In genomic region chr4:84622959-84623358, GRCh38 we compare ENCODE assay signal across 2 cellular contexts.
TF ChIP-seq lines count a peak whose summit lies in the region.

No MANE protein-coding gene starts in this region.

TF ChIP-seq in IMR-90, 13 proteins besides CTCF, POLR2A, EP300 and RAD21:
- no peak for TF ChIP-seq SMC3 (IDR thresholded peaks at IDR 0.05; ENCODE audit: low read depth, low read length)
TF ChIP-seq in IMR-90: peak in this region for 0.

TF ChIP-seq in H1, 55 proteins besides CTCF, POLR2A, EP300 and RAD21:
- TF ChIP-seq CHD7 (IDR thresholded peaks at IDR 0.05; ENCODE audit: insufficient replicate concordance, low read length) = no peak
- no peak for TF ChIP-seq TAF1 (IDR thresholded peaks at IDR 0.05; ENCODE audit: low read depth, low read length)
- TF ChIP-seq BRCA1 (IDR thresholded peaks at IDR 0.05; ENCODE audit: low read depth, low read length) = no peak
- TF ChIP-seq ATF3 (IDR thresholded peaks at IDR 0.05; ENCODE audit: insufficient read depth, low read depth, low read length) = no peak
- no peak for TF ChIP-seq RFX5 (IDR thresholded peaks at IDR 0.05; ENCODE audit: borderline replicate concordance, low read depth, low read length)
- no peak for TF ChIP-seq EZH2 (IDR thresholded peaks at IDR 0.05; ENCODE audit: low read depth, low read length, severe bottlenecking)
- TF ChIP-seq KDM1A (IDR thresholded peaks at IDR 0.05; ENCODE audit: borderline replicate concordance, low read length) = no peak
- no peak for TF ChIP-seq SP1 (IDR thresholded peaks at IDR 0.05; ENCODE audit: low read depth, low read length)
- no peak for TF ChIP-seq YY1 (IDR thresholded peaks at IDR 0.05; ENCODE audit: low read depth, low read length)
TF ChIP-seq in H1: peak in this region for 0.
